ENCODE assay signal across 18 cellular contexts in genomic region chr3:33041909-33042308, GRCh38. TPM values are rescaled to one million over a fixed set of nuclear protein-coding genes. Genes with fewer than 3 reads are reported as not detected.
A peak's percentile ranks its signal among the peaks of the same experiment; 100 is the strongest.
DNase-seq lines count a peak whose midpoint lies in the region; ATAC-seq, FAIRE-seq and TF ChIP-seq lines count a peak whose summit lies in the region.
"Had no signal": no experiment of that assay in that cellular context is flagged by ENCODE, and none has a peak within 500 bp of the region (broad histone marks: within the 10 kb centered on the region; RNA-seq: fewer than 3 reads in every experiment).

No MANE protein-coding gene starts in this region.

- no peak overlapping the region for H3K9ac ChIP-seq in K562 (ENCODE audit: insufficient read depth in 1 of 2, low read depth in 2 of 2, low read length in 2 of 2)
- H3K9ac ChIP-seq: BLaER1 had no signal

- H3K4me1 ChIP-seq in K562 (replicated peaks in 1 of 2; ENCODE audit: control insufficient read depth in 2 of 2, insufficient read depth in 2 of 2, low read length in 2 of 2), result peaks cover 2 to 4% of the 10 kb centered on the region in 2 experiments; a peak in 3 of 5 replicates
- H3K4me1 ChIP-seq: BLaER1 had no signal

- no peaks in the 10 kb centered on the region for H3K9me3 ChIP-seq in K562 (replicated peaks; ENCODE audit: control insufficient read depth, insufficient read depth, low read depth, low read length)
- H3K9me3 ChIP-seq: BLaER1 had no signal

- DNase-seq in K562 (ENCODE audit: extremely low read depth in 1 of 4, low spot score in 3 of 4), result peak in 2 of 4 experiments; percentile 44 to 53
- no peak for DNase-seq in C1 segment of cervical spinal cord (lab: John Stamatoyannopoulos, UW)
- no peak for DNase-seq in dorsolateral prefrontal cortex
- DNase-seq in NCI-H1105 treated with DMSO at 0.1 percent for 48 hours (lab: John Stamatoyannopoulos, UW), result no peak
- no peak for DNase-seq in osteocyte (ENCODE audit: extremely low spot score, unreplicated experiment)
- DNase-seq: activated CD8-positive, alpha-beta memory T cell treated with anti-CD3 and anti-CD28 coated beads, Interleukin-2, amount 50 U/mL, for 4 hours; immature natural killer cell; NCI-H1105; NCI-H526; SHP77 treated with DMSO at 0.1 percent for 48 hours; stimulated activated CD4-positive, alpha-beta T cell treated with anti-CD3 and anti-CD28 coated beads, Interleukin-1b, Interleukin-23, amount 100 ng/mL, for 48 hours; stimulated activated naive CD4-positive, alpha-beta T cell had no signal

- no peaks in the 10 kb centered on the region for H4K20me1 ChIP-seq in K562 (replicated peaks; ENCODE audit: control insufficient read depth, insufficient read depth, low read length)
- H4K20me1 ChIP-seq: BLaER1 had no signal

- H3K27ac ChIP-seq in K562 (ENCODE audit: extremely low read depth, low read depth, low read length) (no peak overlapping the region; the same call in 2 of the 3 replicates), dorsolateral prefrontal cortex (no peak overlapping the region)
- H3K27ac ChIP-seq: BLaER1 had no signal

- H3K27me3 Mint-ChIP-seq in osteocyte (ENCODE audit: unreplicated experiment), result no peaks in the 10 kb centered on the region
- H3K27me3 Mint-ChIP-seq: progenitor cell of endocrine pancreas had no signal

- no peak overlapping the region for H3K4me3 ChIP-seq in K562
- no peak overlapping the region for H3K4me3 ChIP-seq in dorsolateral prefrontal cortex
- H3K4me3 ChIP-seq: BLaER1 had no signal

- intact Hi-C loops in K562 (cut with micrococcal nuclease) (no loop called here), dorsolateral prefrontal cortex (cut with DNase I) (no loop called here)

- H3K36me3 ChIP-seq in K562 (ENCODE audit: control insufficient read depth, insufficient read depth, low read length), result peaks cover 33% of the 10 kb centered on the region; the same call in 1 of the 3 replicates

- TF ChIP-seq RAD21 in K562 (CRISPR knock-in tag; conservative IDR thresholded peaks at IDR 0.05 in 1 of 2, IDR thresholded peaks at IDR 0.05 in 1 of 2), result no peak

- no peaks in the 10 kb centered on the region for H3K9me1 ChIP-seq in K562 (ENCODE audit: control insufficient read depth, insufficient read depth, low read length)

- no peak for TF ChIP-seq POLR2A in K562 (conservative IDR thresholded peaks at IDR 0.05)

- in situ Hi-C loops in K562 (cut with MboI), result no loop called here

- H3K9me3 Mint-ChIP-seq in osteocyte (ENCODE audit: unreplicated experiment), result no peaks in the 10 kb centered on the region

- H3K27me3 ChIP-seq in K562 (ENCODE audit: control insufficient read depth in 2 of 2, insufficient read depth in 2 of 2, low read length in 2 of 2), result no peaks in the 10 kb centered on the region
- H3K27me3 ChIP-seq in dorsolateral prefrontal cortex, result no peaks in the 10 kb centered on the region
- H3K27me3 ChIP-seq: BLaER1 had no signal

- H3K36me3 Mint-ChIP-seq in osteocyte (ENCODE audit: unreplicated experiment), result peaks cover 47% of the 10 kb centered on the region

- no peak overlapping the region for H3K4me3 Mint-ChIP-seq in osteocyte (ENCODE audit: unreplicated experiment)
- H3K4me3 Mint-ChIP-seq: immature natural killer cell had no signal

- POLR2A ChIA-PET in K562 (lab: Yijun Ruan, JAX), result interaction anchor here (0.6 to 2.8 kb wide), 4 partner anchors 10 to 319 kb away, joined by 3 to 14 read pairs (median 3); no protein-coding TSS in a partner anchor

- peak; percentile 75 for ATAC-seq in GM18861 (IDR thresholded peaks at IDR 0.05; ENCODE audit: unreplicated experiment)
- ATAC-seq in GM21529 (IDR thresholded peaks at IDR 0.05; ENCODE audit: unreplicated experiment), result peak; percentile 91
- ATAC-seq in HG03095 (IDR thresholded peaks at IDR 0.05; ENCODE audit: unreplicated experiment), result peak; percentile 95
- peak; percentile 91 for ATAC-seq in K562

- peak; percentile 7; the same call in 1 of the 2 replicates for TF ChIP-seq EP300 in K562 (IDR thresholded peaks at IDR 0.05; ENCODE audit: low read length)

- no peak for FAIRE-seq in K562 (lab: Jason Lieb, UNC)
- FAIRE-seq: HTR-8/SVneo had no signal

- 21% methylated on average over 3 of the region's 3 CpGs for WGBS in K562 (ENCODE audit: insufficient coverage, low coverage, missing lambda C conversion rate)

- H3K27ac Mint-ChIP-seq in osteocyte (ENCODE audit: unreplicated experiment), result no peak overlapping the region
- H3K27ac Mint-ChIP-seq: progenitor cell of endocrine pancreas had no signal

- TF ChIP-seq CTCF in K562 (IDR thresholded peaks at IDR 0.05 in 2 of 3, conservative IDR thresholded peaks at IDR 0.05 in 1 of 3; ENCODE audit: insufficient read depth in 2 of 3, low read depth in 1 of 3, low read length in 3 of 3) (no peak), dorsolateral prefrontal cortex (IDR thresholded peaks at IDR 0.05 in 54 of 56, conservative IDR thresholded peaks at IDR 0.05 in 2 of 56; ENCODE audit: low read depth in 1 of 56, partially characterized antibody in 56 of 56) (no peak), osteocyte (IDR thresholded peaks at IDR 0.05) (no peak)

- peak overlapping the region; percentile 28; the same call in 1 of the 2 replicates for H3K4me2 ChIP-seq in K562 (ENCODE audit: insufficient read depth, low read length)
- H3K4me2 ChIP-seq: BLaER1 had no signal

- CTCF ChIA-PET in K562 (lab: Yijun Ruan, JAX; ENCODE audit: low intra/inter-chr PET ratio), result no interaction called here

- no peaks in the 10 kb centered on the region for H3K4me1 Mint-ChIP-seq in osteocyte (ENCODE audit: unreplicated experiment)

- BruUV-seq in K562 (replicated peaks; lab: Mats Ljungman, UMichigan), result no TSS peak

- H3K79me2 ChIP-seq in K562 (ENCODE audit: control insufficient read depth, insufficient read depth, low read length), result no peaks in the 10 kb centered on the region

- H2AFZ ChIP-seq in K562 (ENCODE audit: low read depth, low read length), result peak overlapping the region; percentile 34; the same call in 1 of the 2 replicates

TF ChIP-seq in K562, 482 proteins besides CTCF, POLR2A, EP300 and RAD21 (continues in another document):
- TF ChIP-seq TAL1 (IDR thresholded peaks at IDR 0.05), result peak; percentile 50; the same call in 1 of the 2 replicates
- TF ChIP-seq, protein P1, sequence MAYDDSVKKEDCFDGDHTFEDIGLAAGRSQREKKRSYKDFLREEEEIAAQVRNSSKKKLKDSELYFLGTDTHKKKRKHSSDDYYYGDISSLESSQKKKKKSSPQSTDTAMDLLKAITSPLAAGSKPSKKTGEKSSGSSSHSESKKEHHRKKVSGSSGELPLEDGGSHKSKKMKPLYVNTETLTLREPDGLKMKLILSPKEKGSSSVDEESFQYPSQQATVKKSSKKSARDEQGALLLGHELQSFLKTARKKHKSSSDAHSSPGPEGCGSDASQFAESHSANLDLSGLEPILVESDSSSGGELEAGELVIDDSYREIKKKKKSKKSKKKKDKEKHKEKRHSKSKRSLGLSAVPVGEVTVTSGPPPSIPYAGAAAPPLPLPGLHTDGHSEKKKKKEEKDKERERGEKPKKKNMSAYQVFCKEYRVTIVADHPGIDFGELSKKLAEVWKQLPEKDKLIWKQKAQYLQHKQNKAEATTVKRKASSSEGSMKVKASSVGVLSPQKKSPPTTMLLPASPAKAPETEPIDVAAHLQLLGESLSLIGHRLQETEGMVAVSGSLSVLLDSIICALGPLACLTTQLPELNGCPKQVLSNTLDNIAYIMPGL (CRISPR knock-in tag; IDR thresholded peaks at IDR 0.05), result no peak
- TF ChIP-seq TCF3 (CRISPR knock-in tag; IDR thresholded peaks at IDR 0.05), result peak; percentile 50
- peak; percentile 27; the same call in 1 of the 2 replicates for TF ChIP-seq SMARCA4 (IDR thresholded peaks at IDR 0.05)

RNA-seq across cellular contexts. Expression of gene GLB1, which starts 55.0 kb away (rescaled TPM):
- total RNA-seq in K562 (2011; cell fraction: chromatin; rRNA removed; ENCODE audit: low replicate concordance), result 79.2 and 97.0 TPM in 2 replicates
- total RNA-seq in K562 (2011; cell fraction: nucleolus; rRNA removed), result 133 and 137 TPM in 2 replicates
- total RNA-seq in K562 (2011; cell fraction: nucleoplasm; rRNA removed), result 92.6 and 108 TPM in 2 replicates
- 32.2 and 37.6 TPM in 2 replicates for total RNA-seq in K562 (2014; rRNA removed)
- 36.3 and 44.2 TPM in 2 replicates for total RNA-seq in K562 (2014; rRNA removed; fragmentation: Illumina TruSeq; extraction: Trizol)
- 49.1 and 49.2 TPM in 2 replicates for total RNA-seq in K562 (2015; rRNA removed; fragmentation: Illumina TruSeq; extraction: Trizol)
- 59.8 and 62.5 TPM in 2 replicates for total RNA-seq in K562 (2021)
- 46.3 and 69.6 TPM in 2 replicates for polyA plus RNA-seq in K562 (2011; rRNA removed)
- 57.6 and 65.0 TPM in 2 replicates for polyA plus RNA-seq in K562 (2011; cell fraction: cytosol; rRNA removed)
- polyA plus RNA-seq in K562 (2011; cell fraction: nucleus; rRNA removed), result 48.7 and 58.2 TPM in 2 replicates
- polyA plus RNA-seq in K562 (2012), result 56.7 and 94.0 TPM in 2 replicates
- polyA plus RNA-seq in K562 (2014; fragmentation: Illumina TruSeq; extraction: Trizol), result 54.3 and 62.1 TPM in 2 replicates
- polyA plus RNA-seq in K562 (2014; fragmentation: Nextera tagmentation; extraction: Ambion mirVana), result 10 to 100 TPM; 77.6 to 85.9 TPM
- 33.5 and 33.7 TPM in 2 replicates for polyA plus RNA-seq in K562 (2014; rRNA removed)
- polyA minus RNA-seq in K562 (2011; rRNA and poly(A)+ RNA removed), result 54.1 and 65.3 TPM in 2 replicates
- polyA minus RNA-seq in K562 (2011; cell fraction: cytosol; rRNA and poly(A)+ RNA removed), result 44.3 and 55.8 TPM in 2 replicates
- polyA minus RNA-seq in K562 (2011; cell fraction: nucleus; rRNA and poly(A)+ RNA removed), result 30.4 and 50.2 TPM in 2 replicates
- total RNA-seq in dorsolateral prefrontal cortex, result 10 to 100 TPM; 26.4 to 84.6 (median 51.8) TPM
- total RNA-seq in osteocyte, result 90.4 and 122 TPM in 2 replicates

RNA-seq across cellular contexts. Expression of gene TMPPE, which starts 55.0 kb away (rescaled TPM):
- 40.9 and 48.8 TPM in 2 replicates for total RNA-seq in K562 (2011; cell fraction: chromatin; rRNA removed; ENCODE audit: low replicate concordance)
- 39.2 and 40.9 TPM in 2 replicates for total RNA-seq in K562 (2011; cell fraction: nucleolus; rRNA removed)
- 41.9 and 44.7 TPM in 2 replicates for total RNA-seq in K562 (2011; cell fraction: nucleoplasm; rRNA removed)
- total RNA-seq in K562 (2014; rRNA removed) (3.1 and 4.7 TPM in 2 replicates), K562 (2014; rRNA removed; fragmentation: Illumina TruSeq; extraction: Trizol) (4.5 and 5.2 TPM in 2 replicates), K562 (2015; rRNA removed; fragmentation: Illumina TruSeq; extraction: Trizol) (5.8 and 5.9 TPM in 2 replicates), K562 (2021) (8.0 and 8.4 TPM in 2 replicates), dorsolateral prefrontal cortex (10 to 100 TPM in 116 of 120 experiments, 1 to 10 TPM in 4; 7.4 to 19.4 (median 13.6) TPM), osteocyte (10.0 and 10.3 TPM in 2 replicates)
- polyA plus RNA-seq in K562 (2011; rRNA removed) (3.2 and 4.6 TPM in 2 replicates), K562 (2014; fragmentation: Illumina TruSeq; extraction: Trizol) (2.0 and 2.1 TPM in 2 replicates), K562 (2014; fragmentation: Nextera tagmentation; extraction: Ambion mirVana) (under 1 TPM; 0.08 to 0.32 TPM), K562 (2014; rRNA removed) (3.0 TPM in 2 replicates)
- polyA plus RNA-seq in K562 (2011; cell fraction: cytosol; rRNA removed), result 4.0 and 5.7 TPM in 2 replicates
- polyA plus RNA-seq in K562 (2011; cell fraction: nucleus; rRNA removed), result 8.2 and 8.6 TPM in 2 replicates
- 1.1 and 1.7 TPM in 2 replicates for polyA plus RNA-seq in K562 (2012)
- 15.4 and 17.8 TPM in 2 replicates for polyA minus RNA-seq in K562 (2011; rRNA and poly(A)+ RNA removed)
- polyA minus RNA-seq in K562 (2011; cell fraction: cytosol; rRNA and poly(A)+ RNA removed), result 6.3 and 7.1 TPM in 2 replicates
- polyA minus RNA-seq in K562 (2011; cell fraction: nucleus; rRNA and poly(A)+ RNA removed), result 16.0 and 22.5 TPM in 2 replicates
